2 cellular contexts compared by ENCODE assay signal in genomic region chr10:97708976-97709745, GRCh38.
TF ChIP-seq lines count a peak whose summit lies in the region.

No MANE protein-coding gene starts in this region.

TF ChIP-seq in A549, 52 proteins besides CTCF, POLR2A, EP300 and RAD21:
- TF ChIP-seq ESRRA (IDR thresholded peaks at IDR 0.05; ENCODE audit: borderline replicate concordance, low read length) (no peak), SMC3 (IDR thresholded peaks at IDR 0.05) (peak; percentile 86), CEBPB (IDR thresholded peaks at IDR 0.05) (peak in 1 of 2 experiments; percentile 47; a peak in 1 of 4 replicates)

TF ChIP-seq in K562, 482 proteins besides CTCF, POLR2A, EP300 and RAD21:
- TF ChIP-seq ZNF316 (IDR thresholded peaks at IDR 0.05) (peak; percentile 47), ZNF586 (CRISPR knock-in tag; conservative IDR thresholded peaks at IDR 0.05) (no peak), SMC3 (conservative IDR thresholded peaks at IDR 0.05; ENCODE audit: insufficient read depth, low read depth, low read length) (peak; percentile 57), MIER1 (IDR thresholded peaks at IDR 0.05; ENCODE audit: low read depth) (no peak), FOXK1 (CRISPR knock-in tag; IDR thresholded peaks at IDR 0.05; ENCODE audit: borderline replicate concordance) (no peak), ERF (CRISPR knock-in tag; IDR thresholded peaks at IDR 0.05) (no peak), CREM (IDR thresholded peaks at IDR 0.05; ENCODE audit: low read depth) (no peak)
- TF ChIP-seq, protein P1, sequence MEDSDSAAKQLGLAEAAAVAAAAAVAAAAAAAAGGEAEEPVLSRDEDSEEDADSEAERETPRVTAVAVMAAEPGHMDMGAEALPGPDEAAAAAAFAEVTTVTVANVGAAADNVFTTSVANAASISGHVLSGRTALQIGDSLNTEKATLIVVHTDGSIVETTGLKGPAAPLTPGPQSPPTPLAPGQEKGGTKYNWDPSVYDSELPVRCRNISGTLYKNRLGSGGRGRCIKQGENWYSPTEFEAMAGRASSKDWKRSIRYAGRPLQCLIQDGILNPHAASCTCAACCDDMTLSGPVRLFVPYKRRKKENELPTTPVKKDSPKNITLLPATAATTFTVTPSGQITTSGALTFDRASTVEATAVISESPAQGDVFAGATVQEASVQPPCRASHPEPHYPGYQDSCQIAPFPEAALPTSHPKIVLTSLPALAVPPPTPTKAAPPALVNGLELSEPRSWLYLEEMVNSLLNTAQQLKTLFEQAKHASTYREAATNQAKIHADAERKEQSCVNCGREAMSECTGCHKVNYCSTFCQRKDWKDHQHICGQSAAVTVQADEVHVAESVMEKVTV (CRISPR knock-in tag; IDR thresholded peaks at IDR 0.05) = peak; percentile 43; the same call in 1 of the 2 replicates
